Comparison of ENCODE assay signal across 8 cellular contexts in genomic region chr19:12092065-12092867, GRCh38. TPM values are rescaled to one million over a fixed set of nuclear protein-coding genes. Genes with fewer than 3 reads are reported as not detected.
DNase-seq lines count a peak whose midpoint lies in the region; ATAC-seq and TF ChIP-seq lines count a peak whose summit lies in the region.

No MANE protein-coding gene starts in this region.

- ATAC-seq in CD4-positive, alpha-beta T cell (ENCODE audit: poor library complexity): peak; percentile 65
- peak; percentile 94 to 98 for ATAC-seq in upper lobe of left lung (ENCODE audit: low FRiP score in 2 of 2)
- ATAC-seq in HG02973 (IDR thresholded peaks at IDR 0.05; ENCODE audit: unreplicated experiment): no peak

- in situ Hi-C loops in HAP-1 (cut with MboI; ENCODE audit: low sequenced_read_pairs): no loop called here

- peak overlapping the region; percentile 88 for H3K4me3 Mint-ChIP-seq in CD4-positive, alpha-beta T cell

- H3K9ac ChIP-seq in SK-N-MC (ENCODE audit: insufficient read length): peak overlapping the region; percentile 82

- no peak for TF ChIP-seq CTCF in CD4-positive, alpha-beta T cell (IDR thresholded peaks at IDR 0.05)
- TF ChIP-seq CTCF in right atrium auricular region (IDR thresholded peaks at IDR 0.05): no peak
- TF ChIP-seq CTCF in upper lobe of left lung (IDR thresholded peaks at IDR 0.05): peak in 1 of 6 experiments; percentile 9

- POLR2A ChIA-PET in CD4-positive, alpha-beta T cell (lab: Charles Lee): interaction anchor here (0.5 kb wide), 1 partner anchor 242 kb away, joined by 3 read pairs; no protein-coding TSS in a partner anchor

- whole genome bisulfite sequencing in upper lobe of left lung, 2 donors: 1 to 2% methylated on average over 17 to 30 of the region's 53 CpGs

- CTCF ChIA-PET in CD4-positive, alpha-beta T cell (lab: Charles Lee): no interaction called here

- H3K27ac ChIP-seq in CD4-positive, alpha-beta T cell (ENCODE audit: low read depth, low read length): no peak overlapping the region
- H3K27ac ChIP-seq in SK-N-MC (peak overlapping the region; percentile 86), right atrium auricular region (peak overlapping the region; percentile 57 to 75), upper lobe of left lung (peak overlapping the region; percentile 78 to 87 (median 82))

- H3K4me3 ChIP-seq in HAP-1: peak overlapping the region; percentile 33
- H3K4me3 ChIP-seq in SK-N-MC: peak overlapping the region; percentile 90
- peak overlapping the region; percentile 53 to 76 for H3K4me3 ChIP-seq in right atrium auricular region
- H3K4me3 ChIP-seq in upper lobe of left lung: peak overlapping the region; percentile 53 to 77 (median 62)

- peaks cover 12% of the 10 kb centered on the region for H3K36me3 Mint-ChIP-seq in CD4-positive, alpha-beta T cell (ENCODE audit: low read depth)

- DNase-seq in CD4-positive, alpha-beta T cell: peak in 8 of 10 experiments; percentile 2 to 47 (median 19)
- DNase-seq in HAP-1 (ENCODE audit: low spot score in 2 of 2): peak; percentile 31 to 69
- DNase-seq in SK-N-MC (ENCODE audit: low read depth, low spot score): peak; percentile 26
- DNase-seq in amniotic epithelial cell (ENCODE audit: low read depth): peak; percentile 84
- peak; percentile 87 for DNase-seq in right atrium auricular region (ENCODE audit: low spot score)
- peak; percentile 65 for DNase-seq in pons (ENCODE audit: low spot score)
- peak; percentile 94 for DNase-seq in upper lobe of left lung

- H3K4me1 Mint-ChIP-seq in CD4-positive, alpha-beta T cell (ENCODE audit: low read depth): peaks cover 12% of the 10 kb centered on the region

- H3K36me3 ChIP-seq in HAP-1 (replicated peaks) (no peaks in the 10 kb centered on the region), SK-N-MC (ENCODE audit: insufficient read depth, low read length) (peaks cover 5% of the 10 kb centered on the region; the same call in 1 of the 2 replicates), right atrium auricular region (no peaks in the 10 kb centered on the region), upper lobe of left lung (no peaks in the 10 kb centered on the region)

- no peaks in the 10 kb centered on the region for H3K27me3 ChIP-seq in CD4-positive, alpha-beta T cell (ENCODE audit: control insufficient read depth, insufficient read depth, low read length)
- no peaks in the 10 kb centered on the region for H3K27me3 ChIP-seq in HAP-1 (ENCODE audit: low read depth)
- no peaks in the 10 kb centered on the region for H3K27me3 ChIP-seq in right atrium auricular region
- no peaks in the 10 kb centered on the region for H3K27me3 ChIP-seq in upper lobe of left lung

- no peaks in the 10 kb centered on the region for H3K9me3 ChIP-seq in CD4-positive, alpha-beta T cell (ENCODE audit: control insufficient read depth, low read length)
- no peaks in the 10 kb centered on the region for H3K9me3 ChIP-seq in HAP-1
- no peaks in the 10 kb centered on the region for H3K9me3 ChIP-seq in SK-N-MC (ENCODE audit: low read depth, low read length)
- no peaks in the 10 kb centered on the region for H3K9me3 ChIP-seq in right atrium auricular region
- H3K9me3 ChIP-seq in upper lobe of left lung: no peaks in the 10 kb centered on the region

- TF ChIP-seq EP300 in upper lobe of left lung (IDR thresholded peaks at IDR 0.05): no peak

- H3K4me1 ChIP-seq in HAP-1 (no peaks in the 10 kb centered on the region), right atrium auricular region (peaks cover 0 to 8% of the 10 kb centered on the region in 2 donors), upper lobe of left lung (peaks cover 9 to 16% (median 11%) of the 10 kb centered on the region in 4 donors)

- H3K27ac Mint-ChIP-seq in CD4-positive, alpha-beta T cell: no peak overlapping the region

- peak in 2 of 4 donors; percentile 50 to 60 for TF ChIP-seq POLR2A in upper lobe of left lung (IDR thresholded peaks at IDR 0.05)

- intact Hi-C loops in CD4-positive, alpha-beta T cell (cut with DNase I, micrococcal nuclease): loop anchor here in 1 of 2 experiments (5.0 kb wide), 1 partner anchor 50 kb away; the partner anchor contains the start of gene ZNF20

- H3K9me3 Mint-ChIP-seq in CD4-positive, alpha-beta T cell: no peaks in the 10 kb centered on the region

- peaks cover 7% of the 10 kb centered on the region for H3K27me3 Mint-ChIP-seq in CD4-positive, alpha-beta T cell

RNA-seq across cellular contexts. Expression of gene ZNF844, which starts 27.7 kb away (rescaled TPM):
- 10 to 100 TPM; 22.2 to 23.7 TPM for total RNA-seq in CD4-positive, alpha-beta T cell
- total RNA-seq in right atrium auricular region (10 to 100 TPM in 1 of 2 donors, 1 to 10 TPM in 1; 6.2 to 10.8 TPM), upper lobe of left lung (10 to 100 TPM in 3 of 6 donors, 1 to 10 TPM in 3; 2.3 to 14.7 (median 9.8) TPM)

RNA-seq across cellular contexts. Expression of gene ZNF878, which starts 39.5 kb away (rescaled TPM):
- not detected for total RNA-seq in CD4-positive, alpha-beta T cell
- under 1 TPM; 0.20 to 0.26 TPM for total RNA-seq in right atrium auricular region
- total RNA-seq in upper lobe of left lung: under 1 TPM in 3 of 6 donors, not detected in 3; 0.14 to 0.30 (median 0.17) TPM

RNA-seq across cellular contexts. Expression of gene ZNF20, which starts 47.9 kb away (rescaled TPM):
- total RNA-seq in CD4-positive, alpha-beta T cell: 1 to 10 TPM; 1.0 to 1.2 TPM
- 1 to 10 TPM in 1 of 2 donors, under 1 TPM in 1; 0.79 to 1.4 TPM for total RNA-seq in right atrium auricular region
- 1 to 10 TPM in 5 of 6 donors, not detected in 1; 1.9 to 5.4 (median 4.1) TPM for total RNA-seq in upper lobe of left lung

RNA-seq across cellular contexts. Expression of gene ZNF433, which starts 56.8 kb away (rescaled TPM):
- 1 to 10 TPM; 2.6 to 2.8 TPM for total RNA-seq in CD4-positive, alpha-beta T cell
- total RNA-seq in right atrium auricular region (1 to 10 TPM; 4.4 to 5.5 TPM), upper lobe of left lung (10 to 100 TPM in 1 of 6 donors, 1 to 10 TPM in 5; 3.7 to 12.5 (median 6.3) TPM)

Comparison
In these comparisons a context has a peak if more than half of its experiments do, and no peak if none do; other contexts are left out.
1. DNase-seq: peak in every context shown above with its lines; median percentile 94 in upper lobe of left lung; 87 in right atrium auricular region; 84 in amniotic epithelial cell; 65 in pons; 50 in HAP-1; 26 in SK-N-MC; 19 in CD4-positive, alpha-beta T cell.
2. H3K4me3 ChIP-seq: peak in every context shown above with its lines; median percentile 90 in SK-N-MC; 64 in right atrium auricular region; 62 in upper lobe of left lung; 33 in HAP-1.